ENCODE assay signal across 9 cellular contexts in genomic region chr11:63536669-63537292, GRCh38. TPM values are rescaled to one million over a fixed set of nuclear protein-coding genes. Genes with fewer than 3 reads are reported as not detected.
A peak's percentile ranks its signal among the peaks of the same experiment; 100 is the strongest.
DNase-seq lines count a peak whose midpoint lies in the region; ATAC-seq and TF ChIP-seq lines count a peak whose summit lies in the region.
"Had no signal": no experiment of that assay in that cellular context is flagged by ENCODE, and none has a peak within 500 bp of the region (broad histone marks: within the 10 kb centered on the region; RNA-seq: fewer than 3 reads in every experiment).

TSS of gene PLAAT4 (plus strand) at chr11:63536808. CDS start at chr11:63536869, 61 bp downstream.

- H3K27ac ChIP-seq in caudate nucleus (ENCODE audit: low read depth, low read length): peak within 1 kb of the TSS; percentile 93

- H3K4me3 ChIP-seq in AG04449 (ENCODE audit: low read depth, low read length): peak within 1 kb of the TSS; percentile 40

- intact Hi-C loops in left colon (cut with DNase I, micrococcal nuclease): no loop called here

- no peaks in the 10 kb centered on the region for H3K27me3 Mint-ChIP-seq in stimulated activated memory B cell treated with anti-CD40 and anti-IgM and Interleukin-4, amounts not matched to agents 10 μg/mL and 1 μg/mL and 100 μg/mL, for 72 hours

- CTCF ChIA-PET in AG04449 (lab: Yijun Ruan, JAX): interaction anchor here (1.3 kb wide), 1 partner anchor 58 kb away, joined by 5 read pairs; no protein-coding TSS in a partner anchor

- peak; percentile 40 for ATAC-seq in GM18867 (IDR thresholded peaks at IDR 0.05; ENCODE audit: unreplicated experiment)
- peak; percentile 83 for ATAC-seq in left colon
- ATAC-seq in stimulated activated memory B cell treated with anti-CD40 and anti-IgM and Interleukin-4, amounts not matched to agents 10 μg/mL and 1 μg/mL and 100 μg/mL, for 72 hours: peak; percentile 45
- no peak for ATAC-seq in GM18520 (IDR thresholded peaks at IDR 0.05; ENCODE audit: unreplicated experiment)

- H3K36me3 Mint-ChIP-seq in stimulated activated memory B cell treated with anti-CD40 and anti-IgM and Interleukin-4, amounts not matched to agents 10 μg/mL and 1 μg/mL and 100 μg/mL, for 72 hours: no peaks in the 10 kb centered on the region

- POLR2A ChIA-PET in AG04449 (lab: Yijun Ruan, JAX): interaction anchor here (0.9 kb wide), 1 partner anchor 85 kb away, joined by 3 read pairs; no protein-coding TSS in a partner anchor

- DNase-seq in AG04449 (ENCODE audit: low read depth, low spot score): no peak
- DNase-seq in RPMI8226: peak; percentile 75
- DNase-seq in caudate nucleus (lab: John Stamatoyannopoulos, UW): peak in 37 of 61 donors; percentile 13 to 69 (median 47)
- DNase-seq in left colon: peak in 1 of 2 donors; percentile 41
- DNase-seq in AML-193 (lab: John Stamatoyannopoulos, UW): no peak

- no peaks in the 10 kb centered on the region for H3K9me3 Mint-ChIP-seq in stimulated activated memory B cell treated with anti-CD40 and anti-IgM and Interleukin-4, amounts not matched to agents 10 μg/mL and 1 μg/mL and 100 μg/mL, for 72 hours
- H3K9me3 Mint-ChIP-seq: neural crest cell had no signal

- H3K27ac Mint-ChIP-seq in stimulated activated memory B cell treated with anti-CD40 and anti-IgM and Interleukin-4, amounts not matched to agents 10 μg/mL and 1 μg/mL and 100 μg/mL, for 72 hours: peak within 1 kb of the TSS; percentile 85

- H3K4me1 Mint-ChIP-seq in stimulated activated memory B cell treated with anti-CD40 and anti-IgM and Interleukin-4, amounts not matched to agents 10 μg/mL and 1 μg/mL and 100 μg/mL, for 72 hours: peaks cover 53% of the 10 kb centered on the region
- H3K4me1 Mint-ChIP-seq: neural crest cell had no signal

- TF ChIP-seq CTCF in AG04449 (IDR thresholded peaks at IDR 0.05; ENCODE audit: insufficient read depth, low read length, missing control alignments): no peak

- H3K4me3 Mint-ChIP-seq in stimulated activated memory B cell treated with anti-CD40 and anti-IgM and Interleukin-4, amounts not matched to agents 10 μg/mL and 1 μg/mL and 100 μg/mL, for 72 hours: peak within 1 kb of the TSS; percentile 78
- H3K4me3 Mint-ChIP-seq: neural crest cell had no signal

RNA-seq across cellular contexts. Expression of gene PLAAT4, which starts in this region (rescaled TPM):
- 10 to 100 TPM; 43.9 to 51.4 TPM for total RNA-seq in left colon
- total RNA-seq: neural crest cell had no signal

Comparison
In these comparisons a context has a peak if more than half of its experiments do, and no peak if none do; other contexts are left out.
1. DNase-seq: peak in RPMI8226 (single experiment) and caudate nucleus (37 of 61); none in AG04449 (single experiment) and AML-193 (0 of 2).